ENCODE assay signal across 17 cellular contexts in the genomic region with DNA sequence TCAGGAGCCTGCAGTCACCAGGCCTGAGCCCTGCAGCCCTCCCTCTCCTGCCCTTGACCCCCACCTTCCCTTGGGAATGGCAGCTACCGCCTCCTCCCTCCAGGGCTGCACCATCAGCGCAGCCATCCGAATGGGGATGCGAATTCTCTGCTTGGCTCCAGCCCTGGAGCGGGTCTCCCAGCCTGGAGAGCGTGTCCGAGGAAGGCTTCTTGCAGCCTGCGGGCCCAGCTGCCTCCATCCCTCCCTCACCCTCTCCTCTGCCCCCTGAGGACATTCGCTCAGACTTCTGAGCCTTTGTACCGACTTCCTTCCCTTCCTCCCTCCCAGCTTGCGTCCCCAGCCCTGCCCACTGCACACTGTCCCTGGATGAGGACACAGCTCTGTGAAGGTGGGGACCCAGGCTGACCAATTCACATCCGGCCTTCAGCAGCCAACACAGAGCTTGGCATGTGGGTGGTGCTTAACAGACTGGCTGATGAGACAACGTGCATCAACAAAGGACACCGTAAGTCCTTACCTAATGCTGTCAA. TPM values are rescaled to one million over a fixed set of nuclear protein-coding genes. Genes with fewer than 3 reads are reported as not detected.
DNase-seq lines count a peak whose midpoint lies in the region; ATAC-seq, FAIRE-seq and TF ChIP-seq lines count a peak whose summit lies in the region.
"Had no signal": no experiment of that assay in that cellular context is flagged by ENCODE, and none has a peak within 500 bp of the region (broad histone marks: within the 10 kb centered on the region; RNA-seq: fewer than 3 reads in every experiment).

No MANE protein-coding gene starts in this region.

- ATAC-seq in heart right ventricle (peak in 6 of 8 donors; percentile 15 to 45 (median 32)), HG03095 (IDR thresholded peaks at IDR 0.05; ENCODE audit: unreplicated experiment) (no peak)
- ATAC-seq: mucosa of descending colon had no signal

- intact Hi-C loops in heart right ventricle (cut with DNase I): no loop called here
- intact Hi-C loops in ascending aorta (cut with DNase I): no loop called here

- peaks cover 16% of the 10 kb centered on the region for H3K4me1 Mint-ChIP-seq in glutamatergic neuron (ENCODE audit: low read depth, unreplicated experiment)
- peaks cover 9% of the 10 kb centered on the region for H3K4me1 Mint-ChIP-seq in type B pancreatic cell (ENCODE audit: unreplicated experiment)

- H3K27me3 ChIP-seq in heart right ventricle: peaks cover 0 to 3% (median 0%) of the 10 kb centered on the region in 7 donors
- H3K27me3 ChIP-seq in right atrium auricular region: no peaks in the 10 kb centered on the region
- H3K27me3 ChIP-seq in NT2/D1 (ENCODE audit: insufficient read depth, insufficient read length): no peaks in the 10 kb centered on the region
- H3K27me3 ChIP-seq in ascending aorta: peaks cover 6% of the 10 kb centered on the region

- no peak for FAIRE-seq in GM19239 (lab: Jason Lieb, UNC)
- FAIRE-seq: TTC549 had no signal

- peak overlapping the region; percentile 32 for H3K9ac ChIP-seq in NT2/D1 (ENCODE audit: insufficient read length, low read depth)

- H3K36me3 ChIP-seq in heart right ventricle (no peaks in the 10 kb centered on the region), right atrium auricular region (no peaks in the 10 kb centered on the region), NT2/D1 (ENCODE audit: insufficient read depth, insufficient read length, low read length) (no peaks in the 10 kb centered on the region), ascending aorta (no peaks in the 10 kb centered on the region)

- TF ChIP-seq CTCF in heart right ventricle (IDR thresholded peaks at IDR 0.05) (no peak), right atrium auricular region (IDR thresholded peaks at IDR 0.05) (no peak), glutamatergic neuron (IDR thresholded peaks at IDR 0.05; ENCODE audit: partially characterized antibody, unreplicated experiment) (no peak), type B pancreatic cell (conservative IDR thresholded peaks at IDR 0.05) (no peak), ascending aorta (IDR thresholded peaks at IDR 0.05) (no peak)

- H3K27ac ChIP-seq in heart right ventricle (peak overlapping the region in 5 of 10 donors; percentile 34 to 48 (median 44)), right atrium auricular region (no peak overlapping the region), ascending aorta (no peak overlapping the region)

- 39 to 40% methylated on average over 14 of the region's 14 CpGs for WGBS in heart right ventricle, 2 donors

- H3K27ac Mint-ChIP-seq in glutamatergic neuron (ENCODE audit: unreplicated experiment): peak overlapping the region; percentile 98
- H3K27ac Mint-ChIP-seq in type B pancreatic cell: peak overlapping the region; percentile 72
- H3K27ac Mint-ChIP-seq: activated naive CD4-positive, alpha-beta T cell treated with anti-CD3 and anti-CD28 coated beads, Interleukin-2, amount 50 U/mL, for 24 hours; progenitor cell of endocrine pancreas had no signal

- no peak for DNase-seq in heart right ventricle
- no peak for DNase-seq in right atrium auricular region (ENCODE audit: low spot score)
- no peak for DNase-seq in NT2/D1 (ENCODE audit: low read depth, low spot score)
- peak; percentile 76 for DNase-seq in glutamatergic neuron
- no peak for DNase-seq in type B pancreatic cell (ENCODE audit: extremely low spot score, unreplicated experiment)
- DNase-seq in ascending aorta (ENCODE audit: low spot score in 2 of 2): no peak
- DNase-seq in GM19239 (ENCODE audit: insufficient read length, low spot score): no peak
- DNase-seq: foreskin melanocyte; mucosa of descending colon; NCI-H2081; NK-92 treated with Interleukin-12 subunit alpha and Interleukin-12 subunit beta, amount 100 ng/mL, for 24 hours; SHP77 had no signal

- H3K4me1 ChIP-seq in heart right ventricle: peaks cover 7 to 50% (median 29%) of the 10 kb centered on the region in 9 donors
- H3K4me1 ChIP-seq in right atrium auricular region: peaks cover 0 to 32% of the 10 kb centered on the region in 2 donors
- H3K4me1 ChIP-seq in NT2/D1 (ENCODE audit: insufficient read depth, insufficient read length): peaks cover 33% of the 10 kb centered on the region
- no peaks in the 10 kb centered on the region for H3K4me1 ChIP-seq in ascending aorta

- H3K9me3 Mint-ChIP-seq in glutamatergic neuron (ENCODE audit: unreplicated experiment): peaks cover 14% of the 10 kb centered on the region
- no peaks in the 10 kb centered on the region for H3K9me3 Mint-ChIP-seq in type B pancreatic cell
- H3K9me3 Mint-ChIP-seq: activated naive CD4-positive, alpha-beta T cell treated with anti-CD3 and anti-CD28 coated beads, Interleukin-2, amount 50 U/mL, for 24 hours; central memory CD8-positive, alpha-beta T cell had no signal

- H3K27me3 Mint-ChIP-seq in glutamatergic neuron (ENCODE audit: unreplicated experiment) (peaks cover 9% of the 10 kb centered on the region), type B pancreatic cell (no peaks in the 10 kb centered on the region)
- H3K27me3 Mint-ChIP-seq: activated naive CD4-positive, alpha-beta T cell treated with anti-CD3 and anti-CD28 coated beads, Interleukin-2, amount 50 U/mL, for 24 hours; central memory CD8-positive, alpha-beta T cell; progenitor cell of endocrine pancreas had no signal

- H3K4me3 ChIP-seq in heart right ventricle: no peak overlapping the region
- no peak overlapping the region for H3K4me3 ChIP-seq in right atrium auricular region
- H3K4me3 ChIP-seq in NT2/D1 (ENCODE audit: insufficient read length, low read depth): no peak overlapping the region
- no peak overlapping the region for H3K4me3 ChIP-seq in ascending aorta
- H3K4me3 ChIP-seq: mucosa of descending colon had no signal

- H3K9me3 ChIP-seq in heart right ventricle: no peaks in the 10 kb centered on the region
- H3K9me3 ChIP-seq in right atrium auricular region: no peaks in the 10 kb centered on the region
- H3K9me3 ChIP-seq in NT2/D1 (ENCODE audit: insufficient read depth, low read length): no peaks in the 10 kb centered on the region
- H3K9me3 ChIP-seq in ascending aorta: no peaks in the 10 kb centered on the region
- H3K9me3 ChIP-seq: mucosa of descending colon had no signal

- H3K4me3 Mint-ChIP-seq in glutamatergic neuron (ENCODE audit: unreplicated experiment) (peak overlapping the region; percentile 74), type B pancreatic cell (peak overlapping the region; percentile 41)
- H3K4me3 Mint-ChIP-seq: activated naive CD4-positive, alpha-beta T cell treated with anti-CD3 and anti-CD28 coated beads, Interleukin-2, amount 50 U/mL, for 24 hours; central memory CD8-positive, alpha-beta T cell had no signal

- H3K36me3 Mint-ChIP-seq in glutamatergic neuron (ENCODE audit: unreplicated experiment): no peaks in the 10 kb centered on the region
- no peaks in the 10 kb centered on the region for H3K36me3 Mint-ChIP-seq in type B pancreatic cell
- H3K36me3 Mint-ChIP-seq: activated naive CD4-positive, alpha-beta T cell treated with anti-CD3 and anti-CD28 coated beads, Interleukin-2, amount 50 U/mL, for 24 hours had no signal

RNA-seq across cellular contexts. Expression of gene NKPD1, which starts 6.0 kb away (rescaled TPM):
- under 1 TPM in 3 of 10 donors, not detected in 7; 0.06 to 0.09 (median 0.07) TPM for total RNA-seq in heart right ventricle
- under 1 TPM; 0.06 to 0.07 TPM for polyA plus RNA-seq in heart right ventricle
- under 1 TPM; 0.16 to 0.22 TPM for total RNA-seq in right atrium auricular region
- 1.2 TPM for total RNA-seq in glutamatergic neuron (ENCODE audit: unreplicated experiment)
- 0.56 and 1.3 TPM in 2 replicates for total RNA-seq in type B pancreatic cell (ENCODE audit: low replicate concordance)
- not detected for total RNA-seq in ascending aorta
- total RNA-seq: mucosa of descending colon had no signal

RNA-seq across cellular contexts. Expression of gene TRAPPC6A, which starts 11.2 kb away (rescaled TPM):
- total RNA-seq in heart right ventricle (10 to 100 TPM; 14.3 to 24.9 (median 16.8) TPM), right atrium auricular region (10 to 100 TPM; 17.9 to 22.8 TPM), glutamatergic neuron (ENCODE audit: unreplicated experiment) (31.6 TPM), type B pancreatic cell (ENCODE audit: low replicate concordance) (36.7 and 41.3 TPM in 2 replicates), ascending aorta (18.3 TPM)
- polyA plus RNA-seq in heart right ventricle: 10 to 100 TPM; 15.9 to 18.9 TPM

RNA-seq across cellular contexts. Expression of gene BLOC1S3, which starts 11.8 kb away (rescaled TPM):
- total RNA-seq in heart right ventricle: 1 to 10 TPM; 2.8 to 8.6 (median 4.8) TPM
- 1 to 10 TPM; 2.2 to 6.1 TPM for polyA plus RNA-seq in heart right ventricle
- 1 to 10 TPM; 5.0 to 5.6 TPM for total RNA-seq in right atrium auricular region
- total RNA-seq in glutamatergic neuron (ENCODE audit: unreplicated experiment): 8.1 TPM
- 9.2 and 10.2 TPM in 2 replicates for total RNA-seq in type B pancreatic cell (ENCODE audit: low replicate concordance)
- total RNA-seq in ascending aorta: 0.32 TPM
